In genomic region chr4:40187386-40187913, GRCh38 we compare ENCODE assay signal across 1 cellular context.
TF ChIP-seq lines count a peak whose summit lies in the region.

No MANE protein-coding gene starts in this region.

TF ChIP-seq in HepG2, 621 proteins besides CTCF, POLR2A, EP300 and RAD21:
- no peak for TF ChIP-seq HNRNPLL (IDR thresholded peaks at IDR 0.05; ENCODE audit: low read depth, low read length, poor library complexity, severe bottlenecking)
- no peak for TF ChIP-seq SNRNP70 (IDR thresholded peaks at IDR 0.05; ENCODE audit: low read depth, low read length)
- TF ChIP-seq ZNF12 (CRISPR knock-in tag; IDR thresholded peaks at IDR 0.05) = no peak
- TF ChIP-seq ZNF382 (CRISPR knock-in tag; IDR thresholded peaks at IDR 0.05; ENCODE audit: borderline replicate concordance) = no peak
- TF ChIP-seq, protein P1, sequence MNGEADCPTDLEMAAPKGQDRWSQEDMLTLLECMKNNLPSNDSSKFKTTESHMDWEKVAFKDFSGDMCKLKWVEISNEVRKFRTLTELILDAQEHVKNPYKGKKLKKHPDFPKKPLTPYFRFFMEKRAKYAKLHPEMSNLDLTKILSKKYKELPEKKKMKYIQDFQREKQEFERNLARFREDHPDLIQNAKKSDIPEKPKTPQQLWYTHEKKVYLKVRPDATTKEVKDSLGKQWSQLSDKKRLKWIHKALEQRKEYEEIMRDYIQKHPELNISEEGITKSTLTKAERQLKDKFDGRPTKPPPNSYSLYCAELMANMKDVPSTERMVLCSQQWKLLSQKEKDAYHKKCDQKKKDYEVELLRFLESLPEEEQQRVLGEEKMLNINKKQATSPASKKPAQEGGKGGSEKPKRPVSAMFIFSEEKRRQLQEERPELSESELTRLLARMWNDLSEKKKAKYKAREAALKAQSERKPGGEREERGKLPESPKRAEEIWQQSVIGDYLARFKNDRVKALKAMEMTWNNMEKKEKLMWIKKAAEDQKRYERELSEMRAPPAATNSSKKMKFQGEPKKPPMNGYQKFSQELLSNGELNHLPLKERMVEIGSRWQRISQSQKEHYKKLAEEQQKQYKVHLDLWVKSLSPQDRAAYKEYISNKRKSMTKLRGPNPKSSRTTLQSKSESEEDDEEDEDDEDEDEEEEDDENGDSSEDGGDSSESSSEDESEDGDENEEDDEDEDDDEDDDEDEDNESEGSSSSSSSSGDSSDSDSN (CRISPR knock-in tag; IDR thresholded peaks at IDR 0.05) = no peak
- TF ChIP-seq, protein P2, sequence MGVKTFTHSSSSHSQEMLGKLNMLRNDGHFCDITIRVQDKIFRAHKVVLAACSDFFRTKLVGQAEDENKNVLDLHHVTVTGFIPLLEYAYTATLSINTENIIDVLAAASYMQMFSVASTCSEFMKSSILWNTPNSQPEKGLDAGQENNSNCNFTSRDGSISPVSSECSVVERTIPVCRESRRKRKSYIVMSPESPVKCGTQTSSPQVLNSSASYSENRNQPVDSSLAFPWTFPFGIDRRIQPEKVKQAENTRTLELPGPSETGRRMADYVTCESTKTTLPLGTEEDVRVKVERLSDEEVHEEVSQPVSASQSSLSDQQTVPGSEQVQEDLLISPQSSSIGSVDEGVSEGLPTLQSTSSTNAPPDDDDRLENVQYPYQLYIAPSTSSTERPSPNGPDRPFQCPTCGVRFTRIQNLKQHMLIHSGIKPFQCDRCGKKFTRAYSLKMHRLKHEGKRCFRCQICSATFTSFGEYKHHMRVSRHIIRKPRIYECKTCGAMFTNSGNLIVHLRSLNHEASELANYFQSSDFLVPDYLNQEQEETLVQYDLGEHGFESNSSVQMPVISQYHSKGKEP (CRISPR knock-in tag; IDR thresholded peaks at IDR 0.05) = no peak
- TF ChIP-seq CBX5 (CRISPR knock-in tag; IDR thresholded peaks at IDR 0.05; ENCODE audit: borderline replicate concordance) = no peak
- no peak for TF ChIP-seq ELF4 (CRISPR knock-in tag; IDR thresholded peaks at IDR 0.05; ENCODE audit: borderline replicate concordance)
- no peak for TF ChIP-seq ZNF431 (CRISPR knock-in tag; IDR thresholded peaks at IDR 0.05; ENCODE audit: borderline replicate concordance, low read depth)
- TF ChIP-seq FOSL2 (CRISPR knock-in tag; IDR thresholded peaks at IDR 0.05) = no peak
- TF ChIP-seq MYNN (CRISPR knock-in tag; IDR thresholded peaks at IDR 0.05; ENCODE audit: low read depth) = no peak
- no peak for TF ChIP-seq ZNF451 (CRISPR knock-in tag; IDR thresholded peaks at IDR 0.05)
- TF ChIP-seq ARNT (IDR thresholded peaks at IDR 0.05) = no peak
- TF ChIP-seq E2F5 (CRISPR knock-in tag; conservative IDR thresholded peaks at IDR 0.05) = no peak
- TF ChIP-seq PRMT3 (CRISPR knock-in tag; IDR thresholded peaks at IDR 0.05; ENCODE audit: borderline replicate concordance, low read depth) = no peak
- no peak for TF ChIP-seq HNF4A (CRISPR knock-in tag; IDR thresholded peaks at IDR 0.05)
- no peak for TF ChIP-seq ZIK1 (CRISPR knock-in tag; IDR thresholded peaks at IDR 0.05; ENCODE audit: borderline replicate concordance, low read depth)
- TF ChIP-seq, protein P3, sequence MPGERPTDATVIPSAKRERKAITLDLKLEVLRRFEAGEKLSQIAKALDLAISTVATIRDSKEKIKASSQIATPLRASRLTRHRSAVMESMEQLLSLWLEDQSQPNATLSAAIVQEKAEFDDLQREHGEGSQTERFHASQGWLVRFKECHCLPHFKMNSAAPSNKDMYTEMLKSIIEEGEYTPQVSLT (CRISPR knock-in tag; IDR thresholded peaks at IDR 0.05; ENCODE audit: borderline replicate concordance, low read depth) = no peak
- TF ChIP-seq POLR2AphosphoS2 (IDR thresholded peaks at IDR 0.05; ENCODE audit: low read depth, low read length) = no peak
